ENCODE assay signal across 16 cellular contexts in genomic region chr9:135335691-135336181, GRCh38.
"Had no signal": no experiment of that assay in that cellular context is flagged by ENCODE, and none has a peak within 500 bp of the region (broad histone marks: within the 10 kb centered on the region; RNA-seq: fewer than 3 reads in every experiment).

No MANE protein-coding gene starts in this region.

- H3K27me3 ChIP-seq: body of pancreas, right atrium auricular region had no signal

- H3K4me1 ChIP-seq: body of pancreas, right atrium auricular region, tibial artery had no signal

- DNase-seq: activated CD4-positive, alpha-beta T cell treated with anti-CD3 and anti-CD28 coated beads for 1 hour; activated CD8-positive, alpha-beta T cell treated with anti-CD3 and anti-CD28 coated beads for 36 hours; amniotic stem cell; central memory CD4-positive, alpha-beta T cell; dermis blood vessel endothelial cell; hippocampal formation; SW 1271 had no signal

- ATAC-seq: activated CD8-positive, alpha-beta T cell treated with anti-CD3 and anti-CD28 coated beads for 36 hours; activated naive CD4-positive, alpha-beta T cell treated with anti-CD3 and anti-CD28 coated beads, Interleukin-2, amount 50 U/mL, for 72 hours; body of pancreas; mucosa of descending colon; naive thymus-derived CD8-positive, alpha-beta T cell; stimulated activated effector memory CD8-positive, alpha-beta T cell treated with anti-CD3 and anti-CD28 coated beads, Interleukin-12 subunit alpha, Interleukin-12 subunit beta, amount 100 ng/mL, for 72 hours had no signal

- H3K9me3 ChIP-seq: body of pancreas, mucosa of descending colon, neutrophil, right atrium auricular region, tibial artery had no signal

- H3K36me3 ChIP-seq: neutrophil, right atrium auricular region, tibial artery had no signal

- H3K4me3 ChIP-seq: body of pancreas, mucosa of descending colon, right atrium auricular region, smooth muscle cell, tibial artery had no signal

- H3K27ac ChIP-seq: body of pancreas, neutrophil, right atrium auricular region, tibial artery had no signal
